1 cellular context compared by ENCODE assay signal in the genomic region with DNA sequence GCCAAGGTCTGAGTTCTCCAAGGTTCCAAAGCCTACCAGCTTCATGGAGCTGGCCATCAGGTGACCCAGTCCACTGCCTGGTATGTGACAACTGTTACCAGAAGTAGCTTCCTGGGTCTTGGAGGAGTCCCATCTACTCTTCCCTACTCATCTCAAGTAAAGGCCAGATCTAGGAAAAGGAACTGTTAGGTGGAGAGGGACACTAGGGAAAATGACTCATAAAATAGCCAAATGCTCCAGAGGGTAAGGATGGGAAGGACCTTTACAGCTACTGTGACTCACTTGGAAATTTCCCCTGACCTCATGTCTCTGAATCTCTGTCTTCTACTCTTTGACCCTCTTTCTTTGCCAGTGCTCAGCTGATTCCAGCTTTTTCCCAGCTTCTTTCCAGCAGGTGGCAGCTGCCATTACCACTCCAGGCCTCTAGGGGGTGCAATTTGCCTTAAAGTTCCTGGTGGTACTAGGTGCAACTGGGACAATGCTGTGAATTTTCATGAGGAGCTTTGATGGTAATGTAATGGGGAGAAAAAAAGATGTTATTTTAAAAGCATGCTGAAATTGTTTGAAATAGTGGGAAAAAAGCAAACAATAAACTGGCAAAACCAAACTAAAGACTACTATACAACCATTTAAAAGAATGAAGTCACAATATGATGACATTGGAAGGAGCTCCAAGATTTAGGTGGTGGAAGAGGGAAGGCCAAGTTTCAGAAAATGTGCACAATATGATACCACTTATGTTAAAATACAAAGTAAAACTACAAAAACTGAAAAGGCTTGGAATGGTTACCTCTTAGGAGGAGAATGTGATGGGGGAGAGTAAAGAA.
TF ChIP-seq lines count a peak whose summit lies in the region.

No MANE protein-coding gene starts in this region.

TF ChIP-seq in SK-N-SH, 30 proteins besides CTCF, POLR2A, EP300 and RAD21 (continued from another document):
- TF ChIP-seq, protein P1, sequence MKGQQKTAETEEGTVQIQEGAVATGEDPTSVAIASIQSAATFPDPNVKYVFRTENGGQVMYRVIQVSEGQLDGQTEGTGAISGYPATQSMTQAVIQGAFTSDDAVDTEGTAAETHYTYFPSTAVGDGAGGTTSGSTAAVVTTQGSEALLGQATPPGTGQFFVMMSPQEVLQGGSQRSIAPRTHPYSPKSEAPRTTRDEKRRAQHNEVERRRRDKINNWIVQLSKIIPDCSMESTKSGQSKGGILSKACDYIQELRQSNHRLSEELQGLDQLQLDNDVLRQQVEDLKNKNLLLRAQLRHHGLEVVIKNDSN (IDR thresholded peaks at IDR 0.05; ENCODE audit: borderline replicate concordance, low read depth), result no peak
- no peak; the same call in 1 of the 2 replicates for TF ChIP-seq TCF12 (IDR thresholded peaks at IDR 0.05)
- TF ChIP-seq FOSL2 (IDR thresholded peaks at IDR 0.05; ENCODE audit: borderline replicate concordance, low read depth), result no peak
- TF ChIP-seq YY1 (IDR thresholded peaks at IDR 0.05; ENCODE audit: low read depth), result no peak
- no peak for TF ChIP-seq ZBTB33 (IDR thresholded peaks at IDR 0.05; ENCODE audit: borderline replicate concordance, low read depth)
- peak; percentile 18 for TF ChIP-seq CHD2 (IDR thresholded peaks at IDR 0.05; ENCODE audit: low read length, partially characterized antibody)
- TF ChIP-seq FOXM1 (IDR thresholded peaks at IDR 0.05; ENCODE audit: low read depth), result no peak
- no peak for TF ChIP-seq SIN3A (IDR thresholded peaks at IDR 0.05; ENCODE audit: borderline replicate concordance, low read depth, low read length)
- TF ChIP-seq IRF3 (IDR thresholded peaks at IDR 0.05; ENCODE audit: low read depth, low read length), result no peak
- TF ChIP-seq MXI1 (IDR thresholded peaks at IDR 0.05; ENCODE audit: low read depth, low read length), result 0 out of 2 replicates have a peak, but pooled peaks have one; percentile 12
- no peak for TF ChIP-seq MAX (IDR thresholded peaks at IDR 0.05; ENCODE audit: low read depth)
- TF ChIP-seq NFIC (IDR thresholded peaks at IDR 0.05; ENCODE audit: borderline replicate concordance), result no peak
- no peak for TF ChIP-seq GATA2 (CRISPR knock-in tag; IDR thresholded peaks at IDR 0.05)
- peak; percentile 88 for TF ChIP-seq SMC3 (IDR thresholded peaks at IDR 0.05; ENCODE audit: low read depth, low read length)
- TF ChIP-seq ELF1 (IDR thresholded peaks at IDR 0.05), result no peak
- TF ChIP-seq EZH2phosphoT487 (IDR thresholded peaks at IDR 0.05; ENCODE audit: borderline replicate concordance, low read depth), result no peak
- TF ChIP-seq RCOR1 (IDR thresholded peaks at IDR 0.05; ENCODE audit: low read length), result no peak
- TF ChIP-seq, protein P2, sequence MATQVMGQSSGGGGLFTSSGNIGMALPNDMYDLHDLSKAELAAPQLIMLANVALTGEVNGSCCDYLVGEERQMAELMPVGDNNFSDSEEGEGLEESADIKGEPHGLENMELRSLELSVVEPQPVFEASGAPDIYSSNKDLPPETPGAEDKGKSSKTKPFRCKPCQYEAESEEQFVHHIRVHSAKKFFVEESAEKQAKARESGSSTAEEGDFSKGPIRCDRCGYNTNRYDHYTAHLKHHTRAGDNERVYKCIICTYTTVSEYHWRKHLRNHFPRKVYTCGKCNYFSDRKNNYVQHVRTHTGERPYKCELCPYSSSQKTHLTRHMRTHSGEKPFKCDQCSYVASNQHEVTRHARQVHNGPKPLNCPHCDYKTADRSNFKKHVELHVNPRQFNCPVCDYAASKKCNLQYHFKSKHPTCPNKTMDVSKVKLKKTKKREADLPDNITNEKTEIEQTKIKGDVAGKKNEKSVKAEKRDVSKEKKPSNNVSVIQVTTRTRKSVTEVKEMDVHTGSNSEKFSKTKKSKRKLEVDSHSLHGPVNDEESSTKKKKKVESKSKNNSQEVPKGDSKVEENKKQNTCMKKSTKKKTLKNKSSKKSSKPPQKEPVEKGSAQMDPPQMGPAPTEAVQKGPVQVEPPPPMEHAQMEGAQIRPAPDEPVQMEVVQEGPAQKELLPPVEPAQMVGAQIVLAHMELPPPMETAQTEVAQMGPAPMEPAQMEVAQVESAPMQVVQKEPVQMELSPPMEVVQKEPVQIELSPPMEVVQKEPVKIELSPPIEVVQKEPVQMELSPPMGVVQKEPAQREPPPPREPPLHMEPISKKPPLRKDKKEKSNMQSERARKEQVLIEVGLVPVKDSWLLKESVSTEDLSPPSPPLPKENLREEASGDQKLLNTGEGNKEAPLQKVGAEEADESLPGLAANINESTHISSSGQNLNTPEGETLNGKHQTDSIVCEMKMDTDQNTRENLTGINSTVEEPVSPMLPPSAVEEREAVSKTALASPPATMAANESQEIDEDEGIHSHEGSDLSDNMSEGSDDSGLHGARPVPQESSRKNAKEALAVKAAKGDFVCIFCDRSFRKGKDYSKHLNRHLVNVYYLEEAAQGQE (IDR thresholded peaks at IDR 0.05; ENCODE audit: low read depth, low read length), result no peak
